ENCODE assay signal across 8 cellular contexts in genomic region chr2:232292395-232293154, GRCh38.
DNase-seq lines count a peak whose midpoint lies in the region; ATAC-seq and TF ChIP-seq lines count a peak whose summit lies in the region.

No MANE protein-coding gene starts in this region.

- peak; percentile 56 for ATAC-seq in PC-3
- peak; percentile 52 for ATAC-seq in left ventricle myocardium superior
- no peak for ATAC-seq in GM21619 (IDR thresholded peaks at IDR 0.05; ENCODE audit: unreplicated experiment)

- no peaks in the 10 kb centered on the region; the same call in 1 of the 2 replicates for H3K4me1 ChIP-seq in HEK293 (ENCODE audit: control insufficient read depth, insufficient read depth, low read length)
- no peaks in the 10 kb centered on the region for H3K4me1 ChIP-seq in PC-3 (ENCODE audit: insufficient read depth, low read length)
- peaks cover 20% of the 10 kb centered on the region for H3K4me1 ChIP-seq in ovary (ENCODE audit: insufficient read depth)

- H3F3A ChIP-seq in PC-3 (ENCODE audit: low read length, unreplicated experiment) = no peaks in the 10 kb centered on the region

- H3K9me2 ChIP-seq in PC-3 (replicated peaks; ENCODE audit: low read length) = no peaks in the 10 kb centered on the region

- TF ChIP-seq CTCF in HEK293 (tag by site-specific recombination; IDR thresholded peaks at IDR 0.05) (peak; percentile 16; the same call in 1 of the 2 replicates), PC-3 (conservative IDR thresholded peaks at IDR 0.05; ENCODE audit: low read depth, low read length) (peak; percentile 83), ovary (IDR thresholded peaks at IDR 0.05) (no peak)

- intact Hi-C loops in PC-3 (cut with micrococcal nuclease) = no loop called here
- intact Hi-C loops in left ventricle myocardium superior (cut with micrococcal nuclease) = no loop called here
- intact Hi-C loops in ovary (cut with DNase I) = no loop called here

- WGBS in ovary, 3 donors = 82 to 88% (median 84%) methylated on average over 9 of the region's 9 CpGs

- H3K9ac ChIP-seq in PC-3 (ENCODE audit: low read length) = no peak overlapping the region

- H2AFZ ChIP-seq in PC-3 (ENCODE audit: low read length) = no peak overlapping the region

- no peak overlapping the region for H3K4me3 ChIP-seq in HEK293 (ENCODE audit: low read depth, low read length)
- H3K4me3 ChIP-seq in PC-3 (ENCODE audit: low read length) = no peak overlapping the region
- H3K4me3 ChIP-seq in ovary = no peak overlapping the region

- H3K36me3 ChIP-seq in HEK293 (ENCODE audit: control insufficient read depth in 2 of 2, insufficient read depth in 1 of 2, low read length in 2 of 2) (no peaks in the 10 kb centered on the region), PC-3 (ENCODE audit: low read depth, low read length) (no peaks in the 10 kb centered on the region), ovary (no peaks in the 10 kb centered on the region)

- CTCF ChIA-PET in HEK293 (lab: Yijun Ruan, JAX) = interaction anchor here (0.6 to 1.9 kb wide), 28 partner anchors 9 to 441 kb away, joined by 3 to 9 read pairs (median 4); partner anchors contain the start of gene NPPC
- CTCF ChIA-PET in PC-3 (lab: Charles Lee) = interaction anchor here (0.6 kb wide), 2 partner anchors 22 to 107 kb away, joined by 3 read pairs; no protein-coding TSS in a partner anchor

- no peak for TF ChIP-seq EP300 in ovary (IDR thresholded peaks at IDR 0.05)

- TF ChIP-seq POLR2A in ovary (IDR thresholded peaks at IDR 0.05) = no peak

- no peak overlapping the region for H3K4me2 ChIP-seq in PC-3 (ENCODE audit: low read length)

- no peaks in the 10 kb centered on the region for H4K20me1 ChIP-seq in PC-3 (ENCODE audit: low read length)

- BruUV-seq in PC-3 (replicated peaks; lab: Mats Ljungman, UMichigan) = no TSS peak

- POLR2A ChIA-PET in HEK293 (lab: Yijun Ruan, JAX) = no interaction called here
- POLR2A ChIA-PET in PC-3 (lab: Charles Lee; ENCODE audit: unreplicated experiment) = no interaction called here

- H3K27ac ChIP-seq in HEK293 (ENCODE audit: extremely low read depth, low read depth, low read length) = no peak overlapping the region
- no peak overlapping the region for H3K27ac ChIP-seq in PC-3 (ENCODE audit: low read length)
- H3K27ac ChIP-seq in ovary = no peak overlapping the region

- H3K79me2 ChIP-seq in PC-3 (ENCODE audit: low read length) = no peaks in the 10 kb centered on the region

- H3K27me3 ChIP-seq in PC-3 (ENCODE audit: low read length) (no peaks in the 10 kb centered on the region), ovary (no peaks in the 10 kb centered on the region)

- H3K9me3 ChIP-seq in HEK293 (ENCODE audit: control insufficient read depth, insufficient read depth, low read depth, low read length) (no peaks in the 10 kb centered on the region), PC-3 (ENCODE audit: low read length) (no peaks in the 10 kb centered on the region), ovary (no peaks in the 10 kb centered on the region)

- DNase-seq in DMS79 treated with DMSO at 0.1 percent for 48 hours (lab: John Stamatoyannopoulos, UW) (peak; percentile 32), PC-3 (peak; percentile 68), left ventricle myocardium superior (peak; percentile 63), ovary (no peak)
- DNase-seq in activated effector memory CD4-positive, alpha-beta T cell treated with anti-CD3 and anti-CD28 coated beads, Interleukin-2, amount 50 U/mL, for 16 hours = peak; percentile 80
- peak; percentile 47 for DNase-seq in stimulated activated CD4-positive, alpha-beta T cell treated with anti-CD3 and anti-CD28 coated beads, Interleukin-12 subunit alpha, Interleukin-12 subunit beta, amount 100 ng/mL, for 4 hours

TF ChIP-seq in HEK293, 187 proteins besides CTCF, POLR2A, EP300 and RAD21 (continues in another document):
- no peak for TF ChIP-seq ZNF202 (tag by site-specific recombination; IDR thresholded peaks at IDR 0.05; ENCODE audit: borderline replicate concordance)
- peak; percentile 72 for TF ChIP-seq ZIC2 (tag by site-specific recombination; IDR thresholded peaks at IDR 0.05)
- TF ChIP-seq SP7 (tag by site-specific recombination; IDR thresholded peaks at IDR 0.05) = no peak
- TF ChIP-seq ZNF585B (tag by site-specific recombination; IDR thresholded peaks at IDR 0.05) = no peak
- TF ChIP-seq ZBTB48 (tag by site-specific recombination; IDR thresholded peaks at IDR 0.05) = no peak
- TF ChIP-seq GLIS1 (tag by site-specific recombination; IDR thresholded peaks at IDR 0.05) = peak; percentile 56
- no peak for TF ChIP-seq ZNF169 (tag by site-specific recombination; IDR thresholded peaks at IDR 0.05)
- TF ChIP-seq, protein P1, sequence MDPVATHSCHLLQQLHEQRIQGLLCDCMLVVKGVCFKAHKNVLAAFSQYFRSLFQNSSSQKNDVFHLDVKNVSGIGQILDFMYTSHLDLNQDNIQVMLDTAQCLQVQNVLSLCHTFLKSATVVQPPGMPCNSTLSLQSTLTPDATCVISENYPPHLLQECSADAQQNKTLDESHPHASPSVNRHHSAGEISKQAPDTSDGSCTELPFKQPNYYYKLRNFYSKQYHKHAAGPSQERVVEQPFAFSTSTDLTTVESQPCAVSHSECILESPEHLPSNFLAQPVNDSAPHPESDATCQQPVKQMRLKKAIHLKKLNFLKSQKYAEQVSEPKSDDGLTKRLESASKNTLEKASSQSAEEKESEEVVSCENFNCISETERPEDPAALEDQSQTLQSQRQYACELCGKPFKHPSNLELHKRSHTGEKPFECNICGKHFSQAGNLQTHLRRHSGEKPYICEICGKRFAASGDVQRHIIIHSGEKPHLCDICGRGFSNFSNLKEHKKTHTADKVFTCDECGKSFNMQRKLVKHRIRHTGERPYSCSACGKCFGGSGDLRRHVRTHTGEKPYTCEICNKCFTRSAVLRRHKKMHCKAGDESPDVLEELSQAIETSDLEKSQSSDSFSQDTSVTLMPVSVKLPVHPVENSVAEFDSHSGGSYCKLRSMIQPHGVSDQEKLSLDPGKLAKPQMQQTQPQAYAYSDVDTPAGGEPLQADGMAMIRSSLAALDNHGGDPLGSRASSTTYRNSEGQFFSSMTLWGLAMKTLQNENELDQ (tag by site-specific recombination; IDR thresholded peaks at IDR 0.05; ENCODE audit: low read depth) = no peak
- no peak for TF ChIP-seq SCRT1 (tag by site-specific recombination; IDR thresholded peaks at IDR 0.05; ENCODE audit: borderline replicate concordance)
- peak; percentile 86; the same call in 1 of the 2 replicates for TF ChIP-seq TRIM28 (IDR thresholded peaks at IDR 0.05; ENCODE audit: borderline replicate concordance, low read length)
- TF ChIP-seq PRDM2 (tag by site-specific recombination; IDR thresholded peaks at IDR 0.05; ENCODE audit: borderline replicate concordance) = no peak
- peak; percentile 21; the same call in 1 of the 2 replicates for TF ChIP-seq ZNF335 (tag by site-specific recombination; conservative IDR thresholded peaks at IDR 0.05)
- TF ChIP-seq, protein P2, sequence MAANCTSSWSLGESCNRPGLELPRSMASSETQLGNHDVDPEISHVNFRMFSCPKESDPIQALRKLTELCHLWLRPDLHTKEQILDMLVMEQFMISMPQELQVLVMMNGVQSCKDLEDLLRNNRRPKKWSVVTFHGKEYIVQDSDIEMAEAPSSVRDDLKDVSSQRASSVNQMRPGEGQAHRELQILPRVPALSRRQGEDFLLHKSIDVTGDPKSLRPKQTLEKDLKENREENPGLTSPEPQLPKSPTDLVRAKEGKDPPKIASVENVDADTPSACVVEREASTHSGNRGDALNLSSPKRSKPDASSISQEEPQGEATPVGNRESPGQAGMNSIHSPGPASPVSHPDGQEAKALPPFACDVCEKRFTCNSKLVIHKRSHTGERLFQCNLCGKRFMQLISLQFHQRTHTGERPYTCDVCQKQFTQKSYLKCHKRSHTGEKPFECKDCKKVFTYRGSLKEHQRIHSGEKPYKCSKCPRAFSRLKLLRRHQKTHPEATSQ (tag by site-specific recombination; IDR thresholded peaks at IDR 0.05) = no peak

Comparison
In these comparisons a context has a peak if more than half of its experiments do, and no peak if none do; other contexts are left out.
1. DNase-seq: peak in DMS79 treated with DMSO at 0.1 percent for 48 hours (single experiment), PC-3 (single experiment), activated effector memory CD4-positive, alpha-beta T cell treated with anti-CD3 and anti-CD28 coated beads, Interleukin-2, amount 50 U/mL, for 16 hours (single experiment), left ventricle myocardium superior (single experiment) and stimulated activated CD4-positive, alpha-beta T cell treated with anti-CD3 and anti-CD28 coated beads, Interleukin-12 subunit alpha, Interleukin-12 subunit beta, amount 100 ng/mL, for 4 hours (single experiment); none in ovary (0 of 5).
2. CTCF ChIP-seq: peak in HEK293 (single experiment) and PC-3 (single experiment); none in ovary (0 of 3).